11 cellular contexts compared by ENCODE assay signal in genomic region chr12:92437452-92437851, GRCh38.
"Had no signal": no experiment of that assay in that cellular context is flagged by ENCODE, and none has a peak within 500 bp of the region (broad histone marks: within the 10 kb centered on the region; RNA-seq: fewer than 3 reads in every experiment).

No MANE protein-coding gene starts in this region.

- H3K4me1 ChIP-seq: breast epithelium had no signal

- ATAC-seq: esophagus mucosa had no signal

- H3K27me3 Mint-ChIP-seq: activated CD4-positive, alpha-beta memory T cell treated with anti-CD3 and anti-CD28 coated beads, Interleukin-2, amount 10 ng/mL, durations not matched to agents 7 days and 5 days; activated naive CD8-positive, alpha-beta T cell treated with anti-CD3 and anti-CD28 coated beads, Interleukin-2, amount 10 ng/mL, durations not matched to agents 7 days and 5 days had no signal

- H3K9me3 ChIP-seq: breast epithelium, tibial nerve had no signal

- H3K27ac Mint-ChIP-seq: activated CD4-positive, alpha-beta memory T cell treated with anti-CD3 and anti-CD28 coated beads, Interleukin-2, amount 10 ng/mL, durations not matched to agents 7 days and 5 days; activated naive CD8-positive, alpha-beta T cell treated with anti-CD3 and anti-CD28 coated beads, Interleukin-2, amount 10 ng/mL, durations not matched to agents 7 days and 5 days had no signal

- H3K27ac ChIP-seq: breast epithelium had no signal

- H3K4me3 ChIP-seq: breast epithelium, lung, tibial nerve had no signal

- H3K4me3 Mint-ChIP-seq: activated CD4-positive, alpha-beta memory T cell treated with anti-CD3 and anti-CD28 coated beads, Interleukin-2, amount 10 ng/mL, durations not matched to agents 7 days and 5 days; activated naive CD8-positive, alpha-beta T cell treated with anti-CD3 and anti-CD28 coated beads, Interleukin-2, amount 10 ng/mL, durations not matched to agents 7 days and 5 days had no signal

- H3K36me3 ChIP-seq: breast epithelium, tibial nerve had no signal

- DNase-seq: activated CD4-positive, alpha-beta memory T cell treated with anti-CD3 and anti-CD28 coated beads, Interleukin-2, amount 10 ng/mL, durations not matched to agents 7 days and 5 days; activated CD8-positive, alpha-beta memory T cell treated with anti-CD3 and anti-CD28 coated beads, Interleukin-2, amount 50 U/mL, for 48 hours; activated naive CD8-positive, alpha-beta T cell treated with anti-CD3 and anti-CD28 coated beads, Interleukin-2, amount 10 ng/mL, durations not matched to agents 7 days and 5 days; aorta; left cardiac atrium; stimulated activated CD4-positive, alpha-beta T cell treated with anti-CD3 and anti-CD28 coated beads, Interleukin-12 subunit alpha, Interleukin-12 subunit beta, amount 100 ng/mL, for 4 hours; SW 1271 had no signal

- H3K27me3 ChIP-seq: breast epithelium, tibial nerve had no signal
